ENCODE assay signal across 19 cellular contexts in the genomic region with DNA sequence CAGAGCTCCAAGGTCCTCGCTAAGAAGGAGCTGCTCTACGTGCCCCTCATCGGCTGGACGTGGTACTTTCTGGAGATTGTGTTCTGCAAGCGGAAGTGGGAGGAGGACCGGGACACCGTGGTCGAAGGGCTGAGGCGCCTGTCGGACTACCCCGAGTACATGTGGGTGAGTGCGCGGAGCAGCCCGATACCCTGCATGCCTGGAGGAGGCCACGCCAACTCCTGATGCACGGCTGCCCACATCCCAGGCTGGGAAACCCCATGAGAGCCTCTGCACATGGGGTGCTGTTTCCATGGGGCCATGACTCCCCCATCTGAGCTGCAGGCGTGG.
"Had no signal": no experiment of that assay in that cellular context is flagged by ENCODE, and none has a peak within 500 bp of the region (broad histone marks: within the 10 kb centered on the region; RNA-seq: fewer than 3 reads in every experiment).

No MANE protein-coding gene starts in this region.

- H3K9me3 ChIP-seq: SJSA1 had no signal

- DNase-seq: KBM-7, MV-4-11, NCI-H1048, NCI-H1105, NCI-H1417, NCI-H1436 treated with DMSO at 0.1 percent for 48 hours, NCI-H1694 treated with DMSO at 0.1 percent for 48 hours, NCI-H1930, NCI-H2081, NCI-H2107, NCI-H2227 treated with DMSO at 0.1 percent for 48 hours, NCI-H524, NCI-H526 treated with DMSO at 0.1 percent for 48 hours, NCI-H774, RPMI8226, SIG-M5 had no signal

- H3K27ac ChIP-seq: HL-60, SJSA1, SK-N-MC had no signal

- H3K27me3 ChIP-seq: SJSA1 had no signal

- H3K4me3 ChIP-seq: SJSA1, SK-N-MC had no signal
